8 cellular contexts compared by ENCODE assay signal in the genomic region with DNA sequence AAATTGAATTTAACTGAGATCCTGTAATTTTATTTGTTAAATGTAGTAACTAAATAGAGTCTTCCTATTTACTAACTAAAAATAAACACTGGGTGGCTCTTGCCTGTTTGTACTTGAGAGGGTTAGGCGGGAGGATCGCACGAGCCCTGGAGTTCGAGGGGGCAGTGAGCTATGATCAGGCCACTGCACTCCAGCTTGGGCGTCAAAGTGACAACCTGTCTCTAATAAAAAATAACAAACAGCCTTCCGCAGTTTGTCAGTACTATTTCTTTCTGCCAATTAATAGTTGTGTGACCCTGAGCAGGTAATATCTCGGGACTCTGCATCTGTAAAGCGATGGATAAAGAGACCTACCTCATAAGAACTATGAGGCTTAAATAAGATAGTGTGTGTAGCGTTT. TPM values are rescaled to one million over a fixed set of nuclear protein-coding genes. Genes with fewer than 3 reads are reported as not detected.
DNase-seq lines count a peak whose midpoint lies in the region; ATAC-seq and TF ChIP-seq lines count a peak whose summit lies in the region.

No MANE protein-coding gene starts in this region.

- no peak for ATAC-seq in HG02884 (IDR thresholded peaks at IDR 0.05; ENCODE audit: unreplicated experiment)
- ATAC-seq in HG02885 (IDR thresholded peaks at IDR 0.05; ENCODE audit: poor library complexity, unreplicated experiment), result no peak

- no peak for TF ChIP-seq CTCF in stomach (IDR thresholded peaks at IDR 0.05)

- H3K4me3 ChIP-seq in iPS-20b (ENCODE audit: low read length) (peak overlapping the region; percentile 83), stomach (peak overlapping the region; percentile 76 to 97 (median 84))

- peak overlapping the region; percentile 100 for H3K27ac Mint-ChIP-seq in activated naive CD4-positive, alpha-beta T cell treated with anti-CD3 and anti-CD28 coated beads, Interleukin-2, amount 50 U/mL, for 24 hours

- no peaks in the 10 kb centered on the region for H3K9me3 Mint-ChIP-seq in activated naive CD4-positive, alpha-beta T cell treated with anti-CD3 and anti-CD28 coated beads, Interleukin-2, amount 50 U/mL, for 24 hours

- no peaks in the 10 kb centered on the region for H3K27me3 ChIP-seq in iPS-20b (ENCODE audit: insufficient read depth, low read length)
- H3K27me3 ChIP-seq in stomach, result no peaks in the 10 kb centered on the region

- peak overlapping the region; percentile 86 for H3K4me3 Mint-ChIP-seq in activated naive CD4-positive, alpha-beta T cell treated with anti-CD3 and anti-CD28 coated beads, Interleukin-2, amount 50 U/mL, for 24 hours

- DNase-seq in activated CD4-positive, alpha-beta T cell treated with anti-CD3 and anti-CD28 coated beads for 48 hours, result peak; percentile 16
- DNase-seq in activated CD4-positive, alpha-beta T cell treated with anti-CD3 and anti-CD28 coated beads for 1 hour, result no peak
- no peak for DNase-seq in stomach
- DNase-seq in posterior cingulate gyrus, result no peak

- TF ChIP-seq POLR2A in stomach (IDR thresholded peaks at IDR 0.05), result no peak

- intact Hi-C loops in stomach (cut with DNase I; ENCODE audit: low total_unique reads), result no loop called here
- intact Hi-C loops in posterior cingulate gyrus (cut with DNase I), result loop anchor here (2.0 kb wide), 1 partner anchor 41 kb away; the partner anchor contains the start of gene ARF4

- H3K36me3 ChIP-seq in iPS-20b (ENCODE audit: insufficient read depth, low read depth, low read length) (peaks cover 11% of the 10 kb centered on the region), stomach (peaks cover 6 to 15% (median 14%) of the 10 kb centered on the region in 4 donors)

- peak overlapping the region; percentile 78; the same call in 1 of the 2 replicates for H3K9ac ChIP-seq in iPS-20b (ENCODE audit: low read depth, low read length)

- H3K4me1 Mint-ChIP-seq in activated naive CD4-positive, alpha-beta T cell treated with anti-CD3 and anti-CD28 coated beads, Interleukin-2, amount 50 U/mL, for 24 hours, result peaks cover 30% of the 10 kb centered on the region

- H3K27ac ChIP-seq in iPS-20b (ENCODE audit: low read length) (peak overlapping the region; percentile 80), stomach (peak overlapping the region; percentile 92 to 95 (median 95))

- TF ChIP-seq EP300 in stomach (IDR thresholded peaks at IDR 0.05), result no peak

- H3K27me3 Mint-ChIP-seq in activated naive CD4-positive, alpha-beta T cell treated with anti-CD3 and anti-CD28 coated beads, Interleukin-2, amount 50 U/mL, for 24 hours, result no peaks in the 10 kb centered on the region

- 9 to 30% (median 13%) methylated on average over 9 of the region's 9 CpGs for WGBS in stomach, 5 donors

- 0 out of 2 replicates have a peak, but pooled peaks cover 5% of the 10 kb centered on the region for H3K4me1 ChIP-seq in iPS-20b (ENCODE audit: insufficient read depth, low read length)
- H3K4me1 ChIP-seq in stomach, result peaks cover 16 to 42% (median 42%) of the 10 kb centered on the region in 4 donors

- H3K9me3 ChIP-seq in iPS-20b (ENCODE audit: insufficient read depth, low read depth, low read length) (no peaks in the 10 kb centered on the region), stomach (no peaks in the 10 kb centered on the region)

- H3K36me3 Mint-ChIP-seq in activated naive CD4-positive, alpha-beta T cell treated with anti-CD3 and anti-CD28 coated beads, Interleukin-2, amount 50 U/mL, for 24 hours, result peaks cover 13% of the 10 kb centered on the region

RNA-seq across cellular contexts. Expression of gene PDE12, which starts 0.8 kb away (rescaled TPM):
- total RNA-seq in stomach, result 10 to 100 TPM in 3 of 5 donors, 1 to 10 TPM in 2; 3.5 to 17.4 (median 10.3) TPM
- polyA plus RNA-seq in stomach, result 1 to 10 TPM; 2.7 to 4.0 (median 3.1) TPM

RNA-seq across cellular contexts. Expression of gene DNAH12, which starts 11.2 kb away (rescaled TPM):
- total RNA-seq in stomach, result 1 to 10 TPM in 1 of 5 donors, under 1 TPM in 2, not detected in 2; 0.73 to 8.2 (median 0.89) TPM
- under 1 TPM in 1 of 3 donors, not detected in 2; 0.23 TPM for polyA plus RNA-seq in stomach

RNA-seq across cellular contexts. Expression of gene ARF4, which starts 41.8 kb away (rescaled TPM):
- 100 to 1,000 TPM in 2 of 5 donors, 10 to 100 TPM in 3; 12.8 to 180 (median 63.4) TPM for total RNA-seq in stomach
- 100 to 1,000 TPM in 2 of 3 donors, 10 to 100 TPM in 1; 95.4 to 159 (median 154) TPM for polyA plus RNA-seq in stomach
